In genomic region chr7:73377413-73378200, GRCh38 we compare ENCODE assay signal across 18 cellular contexts. TPM values are rescaled to one million over a fixed set of nuclear protein-coding genes. Genes with fewer than 3 reads are reported as not detected.
"Had no signal": no experiment of that assay in that cellular context is flagged by ENCODE, and none has a peak within 500 bp of the region (broad histone marks: within the 10 kb centered on the region; RNA-seq: fewer than 3 reads in every experiment).

No MANE protein-coding gene starts in this region.

RNA-seq across cellular contexts. Expression of gene FKBP6, which starts 49.6 kb away (rescaled TPM):
- total RNA-seq: dermis microvascular lymphatic vessel endothelial cell; esophagus mucosa; gastroesophageal sphincter; heart left ventricle; hepatocyte; kidney epithelial cell; left cardiac atrium; left ventricle myocardium superior; mesenteric fat pad; naive thymus-derived CD8-positive, alpha-beta T cell; occipital lobe; posterior vena cava; sigmoid colon; ureter; vagina had no signal
- polyA plus RNA-seq: heart left ventricle; naive thymus-derived CD8-positive, alpha-beta T cell; sigmoid colon had no signal

RNA-seq across cellular contexts. Expression of gene TRIM50, which starts 49.7 kb away (rescaled TPM):
- total RNA-seq: dermis microvascular lymphatic vessel endothelial cell, esophagus mucosa, kidney epithelial cell, lower lobe of right lung, myocyte, temporal lobe, ureter, vagina had no signal
- polyA plus RNA-seq: naive thymus-derived CD8-positive, alpha-beta T cell had no signal
